ENCODE assay signal across 10 cellular contexts in the genomic region with DNA sequence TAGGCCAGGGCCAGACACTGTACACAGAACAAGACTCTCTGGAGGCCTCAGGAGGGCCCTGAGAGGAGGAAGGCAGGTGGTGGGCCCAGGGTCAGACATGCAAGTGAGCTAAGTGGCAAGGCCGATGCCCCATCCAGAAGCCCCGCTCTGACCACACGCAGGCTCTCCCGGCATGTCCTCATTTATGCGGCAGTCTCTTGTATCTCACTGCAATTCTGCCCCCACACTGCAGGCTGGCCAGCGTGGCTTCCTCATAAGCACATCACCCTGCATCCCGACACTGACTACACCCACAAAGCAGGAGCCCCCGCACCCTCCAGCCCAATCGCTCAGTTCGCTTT. TPM values are rescaled to one million over a fixed set of nuclear protein-coding genes. Genes with fewer than 3 reads are reported as not detected.
A peak's percentile ranks its signal among the peaks of the same experiment; 100 is the strongest.
DNase-seq lines count a peak whose midpoint lies in the region; ATAC-seq and TF ChIP-seq lines count a peak whose summit lies in the region.
"Had no signal": no experiment of that assay in that cellular context is flagged by ENCODE, and none has a peak within 500 bp of the region (broad histone marks: within the 10 kb centered on the region; RNA-seq: fewer than 3 reads in every experiment).

No MANE protein-coding gene starts in this region.

- H4K20me1 ChIP-seq in PC-3 (ENCODE audit: low read length), result no peaks in the 10 kb centered on the region

- H3K36me3 Mint-ChIP-seq in nephron progenitor cell (ENCODE audit: low read depth), result peaks cover 53% of the 10 kb centered on the region

- H2AFZ ChIP-seq in PC-3 (ENCODE audit: low read length), result no peak overlapping the region

- CTCF ChIA-PET in A673 (lab: Charles Lee), result no interaction called here
- CTCF ChIA-PET in PC-3 (lab: Charles Lee), result interaction anchor here (1.0 kb wide), 1 partner anchor 111 kb away, joined by 3 read pairs; no protein-coding TSS in a partner anchor

- H3K4me1 ChIP-seq in A673 (ENCODE audit: insufficient read depth, low read length, poor library complexity, severe bottlenecking) (peaks cover 23% of the 10 kb centered on the region), PC-3 (ENCODE audit: insufficient read depth, low read length) (peaks cover 28% of the 10 kb centered on the region), duodenal mucosa (ENCODE audit: control insufficient read depth in 1 of 2, insufficient read depth in 2 of 2, low read length in 2 of 2) (peaks cover 14 to 24% of the 10 kb centered on the region in 2 donors)

- H3K9me3 ChIP-seq in A673 (ENCODE audit: low read depth, low read length, poor library complexity, severe bottlenecking) (no peaks in the 10 kb centered on the region), PC-3 (ENCODE audit: low read length) (no peaks in the 10 kb centered on the region), duodenal mucosa (ENCODE audit: control insufficient read depth in 1 of 2, low read length in 2 of 2) (no peaks in the 10 kb centered on the region)

- no peak overlapping the region for H3K4me3 Mint-ChIP-seq in nephron progenitor cell
- H3K4me3 Mint-ChIP-seq: activated T-helper 1 cell treated with anti-CD3 and anti-CD28 coated beads, Interleukin-12 subunit alpha, Interleukin-12 subunit beta, Interleukin-2, Interleukin-4 antibody, amounts not matched to agents 30 ng/mL and 10 ng/mL and 1 ng/mL, durations not matched to agents 14 hours and 24 hours and 36 hours had no signal

- H3K27ac ChIP-seq in A673 (ENCODE audit: low read depth, low read length, poor library complexity, severe bottlenecking), result peak overlapping the region; percentile 71
- H3K27ac ChIP-seq in PC-3 (ENCODE audit: low read length), result peak overlapping the region; percentile 92
- peak overlapping the region; percentile 65 for H3K27ac ChIP-seq in duodenal mucosa (ENCODE audit: low read depth, low read length)

- no TSS peak for BruUV-seq in A673 (replicated peaks; lab: Mats Ljungman, UMichigan)
- BruUV-seq in PC-3 (replicated peaks; lab: Mats Ljungman, UMichigan), result no TSS peak

- peaks cover 4% of the 10 kb centered on the region for H3F3A ChIP-seq in PC-3 (ENCODE audit: low read length, unreplicated experiment)

- peaks cover 30% of the 10 kb centered on the region for H3K4me1 Mint-ChIP-seq in nephron progenitor cell

- no peaks in the 10 kb centered on the region for H3K9me2 ChIP-seq in PC-3 (replicated peaks; ENCODE audit: low read length)

- peak overlapping the region; percentile 82 for H3K27ac Mint-ChIP-seq in nephron progenitor cell

- no peak for TF ChIP-seq CTCF in A673 (conservative IDR thresholded peaks at IDR 0.05; ENCODE audit: low read depth, low read length)
- no peak for TF ChIP-seq CTCF in PC-3 (conservative IDR thresholded peaks at IDR 0.05; ENCODE audit: low read depth, low read length)
- no peak for TF ChIP-seq CTCF in nephron progenitor cell (IDR thresholded peaks at IDR 0.05)

- H3K36me3 ChIP-seq in A673 (ENCODE audit: insufficient read depth, low read length, poor library complexity, severe bottlenecking), result peaks cover 21% of the 10 kb centered on the region
- H3K36me3 ChIP-seq in PC-3 (ENCODE audit: low read depth, low read length), result peaks cover 30% of the 10 kb centered on the region
- peaks cover 4 to 30% of the 10 kb centered on the region in 2 donors for H3K36me3 ChIP-seq in duodenal mucosa (ENCODE audit: control insufficient read depth in 1 of 2, insufficient read depth in 2 of 2, low read length in 2 of 2)

- ATAC-seq in PC-3, result no peak

- H3K27me3 Mint-ChIP-seq in nephron progenitor cell (ENCODE audit: low read depth, poor library complexity), result no peaks in the 10 kb centered on the region

- H3K4me3 ChIP-seq in A673 (ENCODE audit: low read depth, low read length, poor library complexity, severe bottlenecking) (no peak overlapping the region), PC-3 (ENCODE audit: low read length) (no peak overlapping the region), duodenal mucosa (ENCODE audit: low read depth in 1 of 2, low read length in 2 of 2) (no peak overlapping the region)

- peaks cover 5% of the 10 kb centered on the region for H3K9me3 Mint-ChIP-seq in nephron progenitor cell

- DNase-seq in A673 (ENCODE audit: low spot score), result no peak
- DNase-seq in PC-3, result no peak
- DNase-seq in nephron progenitor cell, result no peak
- no peak for DNase-seq in NCI-H187 (lab: John Stamatoyannopoulos, UW)
- no peak for DNase-seq in NCI-H1436 (lab: John Stamatoyannopoulos, UW)
- no peak for DNase-seq in NCI-H2029 treated with DMSO at 0.1 percent for 48 hours (lab: John Stamatoyannopoulos, UW)
- no peak for DNase-seq in islet precursor cell
- DNase-seq: COR-L47 had no signal

- no peak overlapping the region for H3K4me2 ChIP-seq in PC-3 (ENCODE audit: low read length)

- peaks cover 43% of the 10 kb centered on the region for H3K79me2 ChIP-seq in PC-3 (ENCODE audit: low read length)

- H3K27me3 ChIP-seq in A673 (replicated peaks; ENCODE audit: insufficient read depth, low read depth, low read length, poor library complexity) (no peaks in the 10 kb centered on the region), PC-3 (ENCODE audit: low read length) (no peaks in the 10 kb centered on the region), duodenal mucosa (ENCODE audit: control insufficient read depth in 1 of 2, insufficient read depth in 2 of 2, low read length in 2 of 2) (no peaks in the 10 kb centered on the region)

- POLR2A ChIA-PET in A673 (lab: Charles Lee; ENCODE audit: low non-redundant PET), result no interaction called here
- POLR2A ChIA-PET in PC-3 (lab: Charles Lee; ENCODE audit: unreplicated experiment), result interaction anchor here (0.6 kb wide), 1 partner anchor 186 kb away, joined by 4 read pairs; no protein-coding TSS in a partner anchor

- intact Hi-C loops in A673 (cut with micrococcal nuclease; ENCODE audit: unreplicated experiment), result no loop called here
- intact Hi-C loops in PC-3 (cut with micrococcal nuclease), result loop anchor here (2.0 to 5.0 kb wide), 2 partner anchors 15 to 252 kb away; partner anchors contain the start of gene ALKBH2

- H3K9ac ChIP-seq in PC-3 (ENCODE audit: low read length) (no peak overlapping the region), duodenal mucosa (ENCODE audit: low read depth in 1 of 2, low read length in 2 of 2) (peak overlapping the region in 1 of 2 donors; percentile 26)

RNA-seq across cellular contexts. Expression of gene SSH1, which starts 17.5 kb away (rescaled TPM):
- total RNA-seq in A673 (2021) (36.1 and 39.0 TPM in 2 replicates), PC-3 (2014; rRNA removed) (17.2 and 24.2 TPM in 2 replicates)

RNA-seq across cellular contexts. Expression of gene DAO, which starts 40.0 kb away (rescaled TPM):
- total RNA-seq in A673 (2021) (not detected in 2 replicates), PC-3 (2014; rRNA removed) (not detected in 2 replicates)
- total RNA-seq: activated T-helper 1 cell treated with anti-CD3 and anti-CD28 coated beads, Interleukin-12 subunit alpha, Interleukin-12 subunit beta, Interleukin-2, Interleukin-4 antibody, amounts not matched to agents 30 ng/mL and 10 ng/mL and 1 ng/mL, durations not matched to agents 14 hours and 24 hours and 36 hours had no signal
